ENCODE assay signal across 8 cellular contexts in genomic region chr22:37199103-37199838, GRCh38. TPM values are rescaled to one million over a fixed set of nuclear protein-coding genes. Genes with fewer than 3 reads are reported as not detected.
DNase-seq lines count a peak whose midpoint lies in the region; ATAC-seq lines count a peak whose summit lies in the region.

No MANE protein-coding gene starts in this region.

- H3K36me3 ChIP-seq in endocrine pancreas (ENCODE audit: control insufficient read depth, insufficient read depth, low read length) (no peaks in the 10 kb centered on the region), mesendoderm (ENCODE audit: control insufficient read depth, insufficient read depth, low read length) (no peaks in the 10 kb centered on the region)

- H3K4me1 ChIP-seq in endocrine pancreas (ENCODE audit: control insufficient read depth, insufficient read depth, low read length) (no peaks in the 10 kb centered on the region), mesendoderm (ENCODE audit: control insufficient read depth, low read depth, low read length) (peaks cover 14% of the 10 kb centered on the region)

- CTCF ChIA-PET in activated CD8-positive, alpha-beta memory T cell treated with anti-CD3 and anti-CD28 coated beads, Interleukin-2, amount 10 ng/mL, durations not matched to agents 7 days and 5 days (lab: Charles Lee) = interaction anchor here (0.6 to 6.0 kb wide), 60 partner anchors 9 to 423 kb away, joined by 3 to 150 read pairs (median 5); partner anchors contain the start of genes C1QTNF6, IFT27, IL2RB and KCTD17

- ATAC-seq in GM21360 (IDR thresholded peaks at IDR 0.05; ENCODE audit: unreplicated experiment) = peak; percentile 88
- peak; percentile 97 for ATAC-seq in activated CD8-positive, alpha-beta memory T cell treated with anti-CD3 and anti-CD28 coated beads, Interleukin-2, amount 10 ng/mL, durations not matched to agents 7 days and 5 days

- peak overlapping the region; percentile 32 for H3K23ac ChIP-seq in mesendoderm (ENCODE audit: low read length)

- H2BK15ac ChIP-seq in mesendoderm (replicated peaks; ENCODE audit: low read depth) = no peak overlapping the region

- H3K56ac ChIP-seq in mesendoderm (ENCODE audit: low read length) = peak overlapping the region; percentile 92

- H3K4me3 ChIP-seq in endocrine pancreas (ENCODE audit: control insufficient read depth, insufficient read depth, low read length) (no peak overlapping the region), mesendoderm (ENCODE audit: low read length) (peak overlapping the region; percentile 42)

- H3K4me2 ChIP-seq in mesendoderm (ENCODE audit: low read length) = peak overlapping the region; percentile 86

- H3K9ac ChIP-seq in endocrine pancreas (ENCODE audit: control insufficient read depth, insufficient read depth, low read length) = peak overlapping the region; percentile 96
- H3K9ac ChIP-seq in mesendoderm (ENCODE audit: low read length) = peak overlapping the region; percentile 99

- no peaks in the 10 kb centered on the region for H3K9me3 ChIP-seq in endocrine pancreas (ENCODE audit: control insufficient read depth, low read length)

- peaks cover 2% of the 10 kb centered on the region for H3K79me1 ChIP-seq in mesendoderm (ENCODE audit: low read length)

- H3K27ac ChIP-seq in mesendoderm (ENCODE audit: low read depth, low read length) = peak overlapping the region; percentile 79

- H2AK5ac ChIP-seq in mesendoderm (ENCODE audit: low read length) = no peak overlapping the region

- no peaks in the 10 kb centered on the region for H3K79me2 ChIP-seq in mesendoderm (ENCODE audit: control insufficient read depth, insufficient read depth, low read length)

- H3K36me3 Mint-ChIP-seq in activated CD8-positive, alpha-beta memory T cell treated with anti-CD3 and anti-CD28 coated beads, Interleukin-2, amount 10 ng/mL, durations not matched to agents 7 days and 5 days = peaks cover 1% of the 10 kb centered on the region

- peak overlapping the region; percentile 19 for H2BK120ac ChIP-seq in mesendoderm (ENCODE audit: low read depth, low read length)

- peak overlapping the region; percentile 47 for H3K18ac ChIP-seq in mesendoderm (ENCODE audit: low read length)

- peak overlapping the region; percentile 82 for H3K4ac ChIP-seq in mesendoderm (ENCODE audit: low read depth, low read length)

- H3K9me3 Mint-ChIP-seq in activated CD8-positive, alpha-beta memory T cell treated with anti-CD3 and anti-CD28 coated beads, Interleukin-2, amount 10 ng/mL, durations not matched to agents 7 days and 5 days (ENCODE audit: low read depth) = no peaks in the 10 kb centered on the region

- peak overlapping the region; percentile 76 for H4K8ac ChIP-seq in mesendoderm (ENCODE audit: low read depth, low read length)

- peak overlapping the region; percentile 94 for H3K27ac Mint-ChIP-seq in activated CD8-positive, alpha-beta memory T cell treated with anti-CD3 and anti-CD28 coated beads, Interleukin-2, amount 10 ng/mL, durations not matched to agents 7 days and 5 days

- H3K27me3 Mint-ChIP-seq in activated CD8-positive, alpha-beta memory T cell treated with anti-CD3 and anti-CD28 coated beads, Interleukin-2, amount 10 ng/mL, durations not matched to agents 7 days and 5 days = no peaks in the 10 kb centered on the region

- WGBS in mesendoderm (ENCODE audit: extremely low coverage, insufficient coverage, low lambda C conversion rate) = no CpG with 5 or more reads among the region's 62 CpGs

- H3K27me3 ChIP-seq in endocrine pancreas (ENCODE audit: control insufficient read depth, insufficient read depth, low read length) = no peaks in the 10 kb centered on the region
- H3K27me3 ChIP-seq in mesendoderm (ENCODE audit: insufficient read depth, low read length, poor library complexity) = no peaks in the 10 kb centered on the region

- H2BK5ac ChIP-seq in mesendoderm (ENCODE audit: low read length) = peak overlapping the region; percentile 24

- DNase-seq in COR-L47 (lab: John Stamatoyannopoulos, UW) = peak; percentile 98
- DNase-seq in HT1080 (ENCODE audit: low read depth) = peak; percentile 96
- DNase-seq in NOMO-1 (lab: John Stamatoyannopoulos, UW; ENCODE audit: unreplicated experiment in 2 of 2) = peak; percentile 97 to 99
- DNase-seq in activated CD8-positive, alpha-beta memory T cell treated with anti-CD3 and anti-CD28 coated beads, Interleukin-2, amount 10 ng/mL, durations not matched to agents 7 days and 5 days = peak; percentile 100
- peak; percentile 98 for DNase-seq in mesendoderm
- peak; percentile 98 for DNase-seq in stimulated activated CD8-positive, alpha-beta memory T cell treated with anti-CD3 and anti-CD28 coated beads, Interleukin-15, amount 100 ng/mL, for 1 hour (ENCODE audit: low read depth)

- H4K5ac ChIP-seq in mesendoderm (ENCODE audit: low read length) = peak overlapping the region; percentile 47

- peaks cover 33% of the 10 kb centered on the region for H3K4me1 Mint-ChIP-seq in activated CD8-positive, alpha-beta memory T cell treated with anti-CD3 and anti-CD28 coated beads, Interleukin-2, amount 10 ng/mL, durations not matched to agents 7 days and 5 days

- peak overlapping the region; percentile 80 for H3K4me3 Mint-ChIP-seq in activated CD8-positive, alpha-beta memory T cell treated with anti-CD3 and anti-CD28 coated beads, Interleukin-2, amount 10 ng/mL, durations not matched to agents 7 days and 5 days

RNA-seq across cellular contexts. Expression of gene C1QTNF6, which starts 11.2 kb away (rescaled TPM):
- 5.8 and 10.3 TPM in 2 replicates for total RNA-seq in HT1080 (2014; rRNA removed; shearing (Covaris generic))
- polyA plus RNA-seq in HT1080 (2015; cell fraction: cytosol; rRNA removed) = 11.2 and 11.6 TPM in 2 replicates
- polyA plus RNA-seq in HT1080 (2015; cell fraction: nucleus; rRNA removed) = 13.3 and 18.6 TPM in 2 replicates
- total RNA-seq in activated CD8-positive, alpha-beta memory T cell treated with anti-CD3 and anti-CD28 coated beads, Interleukin-2, amount 10 ng/mL, durations not matched to agents 7 days and 5 days = 1 to 10 TPM; 6.7 to 7.4 TPM
- polyA plus RNA-seq in mesendoderm (2013, experiment 1 of 2) = 1.8 TPM
- 2.5 TPM for polyA plus RNA-seq in mesendoderm (2013, experiment 2 of 2)

RNA-seq across cellular contexts. Expression of gene SSTR3, which starts 13.0 kb away (rescaled TPM):
- total RNA-seq in HT1080 (2014; rRNA removed; shearing (Covaris generic)) = not detected in 2 replicates
- polyA plus RNA-seq in HT1080 (2015; cell fraction: cytosol; rRNA removed) = not detected in 2 replicates
- polyA plus RNA-seq in HT1080 (2015; cell fraction: nucleus; rRNA removed) = not detected in 2 replicates
- 1 to 10 TPM; 1.3 to 2.2 TPM for total RNA-seq in activated CD8-positive, alpha-beta memory T cell treated with anti-CD3 and anti-CD28 coated beads, Interleukin-2, amount 10 ng/mL, durations not matched to agents 7 days and 5 days
- 0.03 TPM for polyA plus RNA-seq in mesendoderm (2013, experiment 1 of 2)
- 0.01 TPM for polyA plus RNA-seq in mesendoderm (2013, experiment 2 of 2)

RNA-seq across cellular contexts. Expression of gene RAC2, which starts 44.8 kb away (rescaled TPM):
- 162 and 246 TPM in 2 replicates for total RNA-seq in HT1080 (2014; rRNA removed; shearing (Covaris generic))
- polyA plus RNA-seq in HT1080 (2015; cell fraction: cytosol; rRNA removed) = 359 and 376 TPM in 2 replicates
- 178 and 198 TPM in 2 replicates for polyA plus RNA-seq in HT1080 (2015; cell fraction: nucleus; rRNA removed)
- 100 to 1,000 TPM; 834 to 907 TPM for total RNA-seq in activated CD8-positive, alpha-beta memory T cell treated with anti-CD3 and anti-CD28 coated beads, Interleukin-2, amount 10 ng/mL, durations not matched to agents 7 days and 5 days
- polyA plus RNA-seq in mesendoderm (2013, experiment 1 of 2) = 4.6 TPM
- 4.7 TPM for polyA plus RNA-seq in mesendoderm (2013, experiment 2 of 2)

RNA-seq across cellular contexts. Expression of gene IL2RB, which starts 49.6 kb away (rescaled TPM):
- total RNA-seq in HT1080 (2014; rRNA removed; shearing (Covaris generic)) = 0.06 and 0.63 TPM in 2 replicates
- 0.66 and 0.67 TPM in 2 replicates for polyA plus RNA-seq in HT1080 (2015; cell fraction: cytosol; rRNA removed)
- polyA plus RNA-seq in HT1080 (2015; cell fraction: nucleus; rRNA removed) = 0.29 and 0.44 TPM in 2 replicates
- total RNA-seq in activated CD8-positive, alpha-beta memory T cell treated with anti-CD3 and anti-CD28 coated beads, Interleukin-2, amount 10 ng/mL, durations not matched to agents 7 days and 5 days = 100 to 1,000 TPM; 376 to 468 TPM
- 1.2 TPM for polyA plus RNA-seq in mesendoderm (2013, experiment 1 of 2)
- polyA plus RNA-seq in mesendoderm (2013, experiment 2 of 2) = 1.2 TPM
